ENCODE assay signal across 8 cellular contexts in the genomic region with DNA sequence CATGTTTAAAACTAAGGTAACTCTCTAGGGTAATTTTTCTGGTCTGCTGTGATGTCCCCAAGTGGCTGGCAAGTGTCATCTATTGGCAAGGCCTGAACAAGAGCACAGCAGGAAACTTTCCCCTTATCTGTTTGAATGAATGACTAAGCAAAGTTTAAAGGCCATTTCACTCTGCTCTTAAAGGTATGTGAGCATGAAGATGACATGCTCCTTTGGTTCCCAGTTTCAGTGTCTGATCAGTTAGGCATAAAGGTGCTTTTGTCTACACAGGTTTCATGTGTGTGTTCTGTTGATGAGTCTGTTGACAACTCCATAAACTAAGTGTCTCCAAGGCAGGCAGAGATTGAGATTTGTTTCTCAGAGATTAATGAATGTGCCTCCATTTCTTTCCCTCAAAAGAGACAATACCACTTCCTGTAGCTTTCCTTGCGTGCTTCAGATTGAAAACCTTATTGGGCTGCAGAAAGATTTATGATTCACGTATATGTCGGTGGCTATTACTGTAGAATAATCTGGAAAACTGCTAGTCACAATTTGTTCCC.
A peak's percentile ranks its signal among the peaks of the same experiment; 100 is the strongest.
DNase-seq lines count a peak whose midpoint lies in the region; ATAC-seq and FAIRE-seq lines count a peak whose summit lies in the region.

No MANE protein-coding gene starts in this region.

- H4K8ac ChIP-seq in mesendoderm (ENCODE audit: low read depth, low read length) = no peak overlapping the region

- peak overlapping the region; percentile 54 for H2BK120ac ChIP-seq in mesendoderm (ENCODE audit: low read depth, low read length)

- H3K23ac ChIP-seq in mesendoderm (ENCODE audit: low read length) = no peak overlapping the region

- H3K9ac ChIP-seq in mesendoderm (ENCODE audit: low read length) = no peak overlapping the region

- H3K79me2 ChIP-seq in mesendoderm (ENCODE audit: control insufficient read depth, insufficient read depth, low read length) = no peaks in the 10 kb centered on the region

- peak; percentile 71 for ATAC-seq in GM18870 (IDR thresholded peaks at IDR 0.05; ENCODE audit: unreplicated experiment)
- ATAC-seq in HG02852 (IDR thresholded peaks at IDR 0.05; ENCODE audit: unreplicated experiment) = peak; percentile 79
- no peak for ATAC-seq in Right ventricle myocardium superior (ENCODE audit: poor library complexity)

- H3K18ac ChIP-seq in mesendoderm (ENCODE audit: low read length) = peak overlapping the region; percentile 97

- no CpG with 5 or more reads among the region's 3 CpGs for WGBS in mesendoderm (ENCODE audit: extremely low coverage, insufficient coverage, low lambda C conversion rate)

- H3K27ac ChIP-seq in mesendoderm (ENCODE audit: low read depth, low read length) = no peak overlapping the region

- peak overlapping the region; percentile 33 for H2BK5ac ChIP-seq in mesendoderm (ENCODE audit: low read length)

- no peaks in the 10 kb centered on the region for H3K36me3 ChIP-seq in mesendoderm (ENCODE audit: control insufficient read depth, insufficient read depth, low read length)

- intact Hi-C loops in Right ventricle myocardium superior (cut with DNase I) = no loop called here

- peaks cover 8% of the 10 kb centered on the region for H3K4me1 ChIP-seq in mesendoderm (ENCODE audit: control insufficient read depth, low read depth, low read length)

- no peaks in the 10 kb centered on the region for H3K27me3 ChIP-seq in mesendoderm (ENCODE audit: insufficient read depth, low read length, poor library complexity)

- H3K4me2 ChIP-seq in mesendoderm (ENCODE audit: low read length) = no peak overlapping the region

- no peaks in the 10 kb centered on the region for H3K79me1 ChIP-seq in mesendoderm (ENCODE audit: low read length)

- H4K5ac ChIP-seq in mesendoderm (ENCODE audit: low read length) = no peak overlapping the region

- no peak for FAIRE-seq in GM19239 (lab: Jason Lieb, UNC)

- H3K4ac ChIP-seq in mesendoderm (ENCODE audit: low read depth, low read length) = no peak overlapping the region

- no peak overlapping the region for H3K4me3 ChIP-seq in mesendoderm (ENCODE audit: low read length)

- no peak overlapping the region for H2BK15ac ChIP-seq in mesendoderm (replicated peaks; ENCODE audit: low read depth)

- no peak overlapping the region for H2AK5ac ChIP-seq in mesendoderm (ENCODE audit: low read length)

- peak overlapping the region; percentile 49 for H3K56ac ChIP-seq in mesendoderm (ENCODE audit: low read length)

- DNase-seq in NCI-H345 (lab: John Stamatoyannopoulos, UW) (peak; percentile 86), mesendoderm (peak; percentile 94), GF-D8 (lab: John Stamatoyannopoulos, UW) (no peak), GM19239 (ENCODE audit: insufficient read length, low spot score) (no peak), Right ventricle myocardium superior (no peak)
- DNase-seq in effector CD8-positive, alpha-beta T cell (lab: John Stamatoyannopoulos, UW) = no peak

Comparison
In these comparisons a context has a peak if more than half of its experiments do, and no peak if none do; other contexts are left out.
1. DNase-seq: peak in NCI-H345 (single experiment) and mesendoderm (single experiment); none in GF-D8 (single experiment), GM19239 (single experiment), effector CD8-positive, alpha-beta T cell (single experiment) and Right ventricle myocardium superior (single experiment).